Comparison of ENCODE assay signal across 19 cellular contexts in the genomic region with DNA sequence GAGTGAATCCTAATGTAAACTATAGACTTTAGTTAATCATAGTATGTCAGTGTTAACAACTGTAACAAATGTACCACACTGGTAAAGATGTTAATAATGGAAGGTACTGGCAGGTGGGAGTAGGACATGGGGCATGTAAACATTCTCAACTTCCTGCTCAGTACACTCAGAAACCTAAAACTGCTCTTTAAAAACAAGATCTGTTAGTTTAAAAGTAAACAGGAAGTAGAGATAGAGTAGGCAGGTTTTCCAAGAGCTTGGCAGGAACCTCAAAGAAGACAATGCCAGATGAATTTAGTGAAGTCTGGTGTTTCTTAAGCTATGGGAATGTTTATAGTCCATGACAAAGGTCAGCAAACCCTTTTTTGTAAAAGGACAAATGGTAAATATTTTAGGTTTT. TPM values are rescaled to one million over a fixed set of nuclear protein-coding genes. Genes with fewer than 3 reads are reported as not detected.
DNase-seq lines count a peak whose midpoint lies in the region; ATAC-seq, FAIRE-seq and TF ChIP-seq lines count a peak whose summit lies in the region.
"Had no signal": no experiment of that assay in that cellular context is flagged by ENCODE, and none has a peak within 500 bp of the region (broad histone marks: within the 10 kb centered on the region; RNA-seq: fewer than 3 reads in every experiment).

No MANE protein-coding gene starts in this region.

- no peaks in the 10 kb centered on the region for H3K79me2 ChIP-seq in K562 (ENCODE audit: control insufficient read depth, insufficient read depth, low read length)

- H3K27me3 ChIP-seq in K562 (ENCODE audit: control insufficient read depth in 2 of 2, insufficient read depth in 2 of 2, low read length in 2 of 2) (no peaks in the 10 kb centered on the region), psoas muscle (ENCODE audit: insufficient read depth in 3 of 3, low read length in 2 of 3) (no peaks in the 10 kb centered on the region)
- H3K27me3 ChIP-seq: adrenal gland, right atrium auricular region, uterus had no signal

- peaks cover 6% of the 10 kb centered on the region for H3K9me3 Mint-ChIP-seq in activated CD4-positive, alpha-beta T cell treated with anti-CD3 and anti-CD28 coated beads for 36 hours (ENCODE audit: low read depth)
- peaks cover 2% of the 10 kb centered on the region for H3K9me3 Mint-ChIP-seq in memory B cell

- H3K4me3 Mint-ChIP-seq in activated CD4-positive, alpha-beta T cell treated with anti-CD3 and anti-CD28 coated beads for 36 hours = no peak overlapping the region
- no peak overlapping the region for H3K4me3 Mint-ChIP-seq in memory B cell
- H3K4me3 Mint-ChIP-seq: immature natural killer cell, naive B cell had no signal

- in situ Hi-C loops in K562 (cut with MboI) = no loop called here

- no peaks in the 10 kb centered on the region for H4K20me1 ChIP-seq in K562 (replicated peaks; ENCODE audit: control insufficient read depth, insufficient read depth, low read length)

- no peaks in the 10 kb centered on the region for H3K27me3 Mint-ChIP-seq in activated CD4-positive, alpha-beta T cell treated with anti-CD3 and anti-CD28 coated beads for 36 hours
- H3K27me3 Mint-ChIP-seq in memory B cell = no peaks in the 10 kb centered on the region
- H3K27me3 Mint-ChIP-seq: naive B cell had no signal

- no peak overlapping the region for H3K4me2 ChIP-seq in K562 (ENCODE audit: insufficient read depth, low read length)

- peaks cover 20% of the 10 kb centered on the region for H3K4me1 Mint-ChIP-seq in activated CD4-positive, alpha-beta T cell treated with anti-CD3 and anti-CD28 coated beads for 36 hours
- H3K4me1 Mint-ChIP-seq in memory B cell = peaks cover 8% of the 10 kb centered on the region

- no peak for FAIRE-seq in K562 (lab: Jason Lieb, UNC)
- FAIRE-seq: H1 had no signal

- H3K9me3 ChIP-seq in K562 (replicated peaks; ENCODE audit: control insufficient read depth, insufficient read depth, low read depth, low read length) (peaks cover 2% of the 10 kb centered on the region; the same call in 1 of the 2 replicates), psoas muscle (no peaks in the 10 kb centered on the region)
- H3K9me3 ChIP-seq: adrenal gland, right atrium auricular region had no signal

- TF ChIP-seq POLR2A in K562 (conservative IDR thresholded peaks at IDR 0.05) = no peak

- H3K36me3 Mint-ChIP-seq in activated CD4-positive, alpha-beta T cell treated with anti-CD3 and anti-CD28 coated beads for 36 hours (ENCODE audit: low read depth) = peaks cover 27% of the 10 kb centered on the region
- H3K36me3 Mint-ChIP-seq in memory B cell = peaks cover 16% of the 10 kb centered on the region

- H3K4me1 ChIP-seq in K562 (replicated peaks in 1 of 2; ENCODE audit: control insufficient read depth in 2 of 2, insufficient read depth in 2 of 2, low read length in 2 of 2) = no peaks in the 10 kb centered on the region; a peak in 1 of 5 replicates
- no peaks in the 10 kb centered on the region for H3K4me1 ChIP-seq in psoas muscle
- H3K4me1 ChIP-seq: adrenal gland, right atrium auricular region, uterus had no signal

- H3K4me3 ChIP-seq in K562 = no peak overlapping the region
- no peak overlapping the region for H3K4me3 ChIP-seq in psoas muscle
- H3K4me3 ChIP-seq: adrenal gland, right atrium auricular region, uterus had no signal

- no peak for TF ChIP-seq CTCF in K562 (IDR thresholded peaks at IDR 0.05 in 2 of 3, conservative IDR thresholded peaks at IDR 0.05 in 1 of 3; ENCODE audit: insufficient read depth in 2 of 3, low read depth in 1 of 3, low read length in 3 of 3)
- no peak for TF ChIP-seq CTCF in psoas muscle (IDR thresholded peaks at IDR 0.05)

- no TSS peak for BruUV-seq in K562 (replicated peaks; lab: Mats Ljungman, UMichigan)

- H3K27ac Mint-ChIP-seq in activated CD4-positive, alpha-beta T cell treated with anti-CD3 and anti-CD28 coated beads for 36 hours = peak overlapping the region; percentile 70
- H3K27ac Mint-ChIP-seq in memory B cell = peak overlapping the region; percentile 78

- peak; percentile 41 for ATAC-seq in activated CD4-positive, alpha-beta T cell treated with anti-CD3 and anti-CD28 coated beads for 36 hours
- ATAC-seq in K562 = peak; percentile 44; the same call in 2 of the 3 replicates
- ATAC-seq in memory B cell (ENCODE audit: low read depth) = no peak
- no peak for ATAC-seq in psoas muscle
- ATAC-seq in GM18861 (IDR thresholded peaks at IDR 0.05; ENCODE audit: unreplicated experiment) = no peak

- H3K36me3 ChIP-seq in K562 (ENCODE audit: control insufficient read depth, insufficient read depth, low read length) (peaks cover 6% of the 10 kb centered on the region; the same call in 1 of the 3 replicates), psoas muscle (ENCODE audit: insufficient read depth in 1 of 2, low read depth in 1 of 2) (no peaks in the 10 kb centered on the region)
- H3K36me3 ChIP-seq: adrenal gland, right atrium auricular region, uterus had no signal

- no peak for TF ChIP-seq EP300 in K562 (IDR thresholded peaks at IDR 0.05; ENCODE audit: low read length)

- intact Hi-C loops in activated CD4-positive, alpha-beta T cell treated with anti-CD3 and anti-CD28 coated beads for 36 hours (cut with DNase I, micrococcal nuclease) = no loop called here
- intact Hi-C loops in K562 (cut with micrococcal nuclease) (no loop called here), psoas muscle (cut with DNase I) (no loop called here)

- no peaks in the 10 kb centered on the region for H3K9me1 ChIP-seq in K562 (ENCODE audit: control insufficient read depth, insufficient read depth, low read length)

- POLR2A ChIA-PET in activated CD4-positive, alpha-beta T cell treated with anti-CD3 and anti-CD28 coated beads for 36 hours (lab: Charles Lee) = no interaction called here
- POLR2A ChIA-PET in K562 (lab: Yijun Ruan, JAX) = no interaction called here

- no peak for DNase-seq in activated CD4-positive, alpha-beta T cell treated with anti-CD3 and anti-CD28 coated beads for 36 hours
- DNase-seq in activated CD4-positive, alpha-beta T cell treated with anti-CD3 and anti-CD28 coated beads for 4 hours = no peak
- DNase-seq in HuH-7 (ENCODE audit: low spot score) = peak; percentile 2
- DNase-seq in K562 (ENCODE audit: extremely low read depth in 1 of 4, low spot score in 3 of 4) = no peak
- no peak for DNase-seq in memory B cell (ENCODE audit: low spot score in 2 of 2)
- DNase-seq in psoas muscle = no peak
- no peak for DNase-seq in HPDE6-E6E7 (ENCODE audit: extremely low spot score)
- DNase-seq: adrenal gland; DMS79; immature natural killer cell; naive B cell; NCI-H1092; NCI-H69; stimulated activated CD4-positive, alpha-beta T cell treated with anti-CD3 and anti-CD28 coated beads, Interleukin-4, amount 100 ng/mL, for 1 hour; stimulated activated naive CD4-positive, alpha-beta T cell; uterus had no signal

- peak overlapping the region; percentile 36; the same call in 2 of the 3 replicates for H3K27ac ChIP-seq in K562 (ENCODE audit: extremely low read depth, low read depth, low read length)
- no peak overlapping the region for H3K27ac ChIP-seq in psoas muscle
- H3K27ac ChIP-seq: adrenal gland, right atrium auricular region, uterus had no signal

- CTCF ChIA-PET in activated CD4-positive, alpha-beta T cell treated with anti-CD3 and anti-CD28 coated beads for 36 hours (lab: Charles Lee) = no interaction called here
- CTCF ChIA-PET in K562 (lab: Yijun Ruan, JAX; ENCODE audit: low intra/inter-chr PET ratio) = no interaction called here

- TF ChIP-seq RAD21 in K562 (CRISPR knock-in tag; conservative IDR thresholded peaks at IDR 0.05 in 1 of 2, IDR thresholded peaks at IDR 0.05 in 1 of 2) = no peak

- H2AFZ ChIP-seq in K562 (ENCODE audit: low read depth, low read length) = no peak overlapping the region

- no peak overlapping the region for H3K9ac ChIP-seq in K562 (ENCODE audit: insufficient read depth in 1 of 2, low read depth in 2 of 2, low read length in 2 of 2)

TF ChIP-seq in K562, 482 proteins besides CTCF, POLR2A, EP300 and RAD21:
- TF ChIP-seq ETV1 (tag; conservative IDR thresholded peaks at IDR 0.05; ENCODE audit: low read depth) (no peak), FOXM1 (IDR thresholded peaks at IDR 0.05; ENCODE audit: low read depth) (peak; percentile 79; the same call in 1 of the 2 replicates), FOXM1 (CRISPR knock-in tag; IDR thresholded peaks at IDR 0.05; ENCODE audit: low read depth) (no peak)
TF ChIP-seq in K562: peak in this region for 1.

RNA-seq across cellular contexts. Expression of a gene that starts 46.6 kb away (rescaled TPM):
- total RNA-seq in activated CD4-positive, alpha-beta T cell treated with anti-CD3 and anti-CD28 coated beads for 36 hours = 10 to 100 TPM; 14.3 to 15.3 TPM
- total RNA-seq in K562 (2011; cell fraction: chromatin; rRNA removed; ENCODE audit: low replicate concordance) = 9.8 and 66.1 TPM in 2 replicates
- total RNA-seq in K562 (2011; cell fraction: nucleolus; rRNA removed) = 7.7 and 11.2 TPM in 2 replicates
- total RNA-seq in K562 (2011; cell fraction: nucleoplasm; rRNA removed) = 16.6 and 17.8 TPM in 2 replicates
- total RNA-seq in K562 (2014; rRNA removed) = 18.1 and 18.9 TPM in 2 replicates
- total RNA-seq in K562 (2014; rRNA removed; fragmentation: Illumina TruSeq; extraction: Trizol) = 36.6 and 40.0 TPM in 2 replicates
- total RNA-seq in K562 (2015; rRNA removed; fragmentation: Illumina TruSeq; extraction: Trizol) = 35.1 and 35.3 TPM in 2 replicates
- total RNA-seq in K562 (2021) = 20.1 and 28.4 TPM in 2 replicates
- polyA plus RNA-seq in K562 (2011; rRNA removed) = 12.1 and 18.6 TPM in 2 replicates
- 2.7 and 4.6 TPM in 2 replicates for polyA plus RNA-seq in K562 (2011; cell fraction: cytosol; rRNA removed)
- polyA plus RNA-seq in K562 (2011; cell fraction: nucleus; rRNA removed) = 6.4 and 7.4 TPM in 2 replicates
- 12.4 and 15.4 TPM in 2 replicates for polyA plus RNA-seq in K562 (2012)
- polyA plus RNA-seq in K562 (2014; fragmentation: Illumina TruSeq; extraction: Trizol) = 21.9 and 26.7 TPM in 2 replicates
- 10 to 100 TPM; 36.8 to 44.6 TPM for polyA plus RNA-seq in K562 (2014; fragmentation: Nextera tagmentation; extraction: Ambion mirVana)
- 17.5 and 18.5 TPM in 2 replicates for polyA plus RNA-seq in K562 (2014; rRNA removed)
- polyA minus RNA-seq in K562 (2011; rRNA and poly(A)+ RNA removed) = 22.7 and 24.7 TPM in 2 replicates
- 6.3 and 10.4 TPM in 2 replicates for polyA minus RNA-seq in K562 (2011; cell fraction: cytosol; rRNA and poly(A)+ RNA removed)
- polyA minus RNA-seq in K562 (2011; cell fraction: nucleus; rRNA and poly(A)+ RNA removed) = 12.8 and 16.4 TPM in 2 replicates
- total RNA-seq in psoas muscle = 1 to 10 TPM in 3 of 4 donors, under 1 TPM in 1; 0.39 to 2.4 (median 1.5) TPM
- 1 to 10 TPM in 2 of 3 donors, under 1 TPM in 1; 0.79 to 1.5 (median 1.0) TPM for polyA plus RNA-seq in psoas muscle

Comparison
In these comparisons a context has a peak if more than half of its experiments do, and no peak if none do; other contexts are left out.
1. ATAC-seq: peak in activated CD4-positive, alpha-beta T cell treated with anti-CD3 and anti-CD28 coated beads for 36 hours (single experiment) and K562 (single experiment); none in memory B cell (single experiment), psoas muscle (0 of 4) and GM18861 (single experiment).